ENCODE assay signal across 12 cellular contexts in genomic region chr20:56454754-56455153, GRCh38. TPM values are rescaled to one million over a fixed set of nuclear protein-coding genes. Genes with fewer than 3 reads are reported as not detected.
DNase-seq lines count a peak whose midpoint lies in the region; ATAC-seq and TF ChIP-seq lines count a peak whose summit lies in the region.
"Had no signal": no experiment of that assay in that cellular context is flagged by ENCODE, and none has a peak within 500 bp of the region (broad histone marks: within the 10 kb centered on the region; RNA-seq: fewer than 3 reads in every experiment).

No MANE protein-coding gene starts in this region.

- H3K4me1 ChIP-seq in OCI-LY3 (ENCODE audit: low read length) (peaks cover 31% of the 10 kb centered on the region), adrenal gland (replicated peaks in 1 of 2) (no peaks in the 10 kb centered on the region)
- H3K4me1 ChIP-seq: body of pancreas, right lobe of liver had no signal

- H3K4me2 ChIP-seq in OCI-LY3 (ENCODE audit: low read length), result peak overlapping the region; percentile 64
- H3K4me2 ChIP-seq: KMS-11 had no signal

- CTCF ChIA-PET in MCF 10A (lab: Yijun Ruan, JAX), result interaction anchor here (0.7 to 1.3 kb wide), 2 partner anchors 50 to 56 kb away, joined by 3 read pairs; no protein-coding TSS in a partner anchor

- no peaks in the 10 kb centered on the region for H3K36me3 Mint-ChIP-seq in MCF 10A (ENCODE audit: insufficient read depth, unreplicated experiment)

- H3K27ac Mint-ChIP-seq in MCF 10A (ENCODE audit: low read depth, unreplicated experiment), result no peak overlapping the region

- no peak for TF ChIP-seq POLR2A in adrenal gland (IDR thresholded peaks at IDR 0.05)

- peak; percentile 56 for DNase-seq in GM10266 (ENCODE audit: extremely low spot score)
- no peak for DNase-seq in adrenal gland
- no peak for DNase-seq in DMS114 treated with DMSO at 0.1 percent for 48 hours (lab: John Stamatoyannopoulos, UW; ENCODE audit: unreplicated experiment)
- no peak for DNase-seq in HuH-7 (ENCODE audit: low spot score)
- DNase-seq in MCF 10A (ENCODE audit: unreplicated experiment), result no peak
- DNase-seq: body of pancreas had no signal

- H3K36me3 ChIP-seq in OCI-LY3 (replicated peaks; ENCODE audit: low read depth, low read length) (no peaks in the 10 kb centered on the region), adrenal gland (replicated peaks in 1 of 2) (no peaks in the 10 kb centered on the region)

- no peaks in the 10 kb centered on the region for H3K79me2 ChIP-seq in OCI-LY3 (ENCODE audit: low read length)

- peaks cover 26% of the 10 kb centered on the region for H3K27me3 Mint-ChIP-seq in MCF 10A (ENCODE audit: insufficient read depth, unreplicated experiment)

- no peaks in the 10 kb centered on the region for H3K9me3 ChIP-seq in OCI-LY3 (ENCODE audit: insufficient read depth, low read length)
- H3K9me3 ChIP-seq in adrenal gland (replicated peaks in 1 of 3), result no peaks in the 10 kb centered on the region
- H3K9me3 ChIP-seq: body of pancreas, right lobe of liver had no signal

- peak overlapping the region; percentile 36 for H3K4me3 ChIP-seq in OCI-LY3 (ENCODE audit: low read length)
- H3K4me3 ChIP-seq in adrenal gland, result no peak overlapping the region
- H3K4me3 ChIP-seq: body of pancreas, lung, right lobe of liver had no signal

- no TSS peak for BruUV-seq in MCF 10A (replicated peaks; lab: Mats Ljungman, UMichigan)

- H2AFZ ChIP-seq in OCI-LY3 (ENCODE audit: low read depth, low read length), result peak overlapping the region; percentile 54

- H3K27ac ChIP-seq in OCI-LY3 (ENCODE audit: low read length), result peak overlapping the region; percentile 91
- no peak overlapping the region for H3K27ac ChIP-seq in adrenal gland
- H3K27ac ChIP-seq: body of pancreas, KMS-11, right lobe of liver had no signal

- peak; percentile 78 for ATAC-seq in GM19025 (IDR thresholded peaks at IDR 0.05; ENCODE audit: low read depth, unreplicated experiment)
- peak; percentile 84 for ATAC-seq in HG02798 (IDR thresholded peaks at IDR 0.05; ENCODE audit: poor library complexity, unreplicated experiment)
- ATAC-seq: body of pancreas, right lobe of liver had no signal

- intact Hi-C loops in adrenal gland (cut with DNase I) (no loop called here), MCF 10A (cut with micrococcal nuclease) (no loop called here)

- no peaks in the 10 kb centered on the region for H3K27me3 ChIP-seq in OCI-LY3 (ENCODE audit: low read depth, low read length)
- H3K27me3 ChIP-seq in adrenal gland, result no peaks in the 10 kb centered on the region
- H3K27me3 ChIP-seq: body of pancreas, right lobe of liver had no signal

- POLR2A ChIA-PET in MCF 10A (lab: Yijun Ruan, JAX), result no interaction called here

- H3K4me1 Mint-ChIP-seq in MCF 10A (ENCODE audit: insufficient read depth, unreplicated experiment), result no peaks in the 10 kb centered on the region

- H3K9me3 Mint-ChIP-seq in MCF 10A (ENCODE audit: unreplicated experiment), result no peaks in the 10 kb centered on the region

- TF ChIP-seq CTCF in GM10266 (IDR thresholded peaks at IDR 0.05; ENCODE audit: control insufficient read depth, insufficient read depth, low read depth, missing control alignments) (no peak), OCI-LY3 (IDR thresholded peaks at IDR 0.05; ENCODE audit: low read depth, low read length) (no peak), adrenal gland (IDR thresholded peaks at IDR 0.05) (no peak), MCF 10A (IDR thresholded peaks at IDR 0.05; ENCODE audit: unreplicated experiment) (no peak)

- peak overlapping the region; percentile 65 for H3K9ac ChIP-seq in OCI-LY3 (ENCODE audit: low read length)
- H3K9ac ChIP-seq: KMS-11 had no signal

- whole genome bisulfite sequencing in adrenal gland, 4 donors, result 75 to 86% (median 79%) methylated on average over 7 of the region's 7 CpGs

- no peak overlapping the region for H3K4me3 Mint-ChIP-seq in MCF 10A (ENCODE audit: unreplicated experiment)

- H4K20me1 ChIP-seq in OCI-LY3 (ENCODE audit: insufficient read depth, low read length), result no peaks in the 10 kb centered on the region

RNA-seq across cellular contexts. Expression of gene RTF2, which starts 13.7 kb away (rescaled TPM):
- total RNA-seq in adrenal gland, result 100 to 1,000 TPM in 2 of 8 donors, 10 to 100 TPM in 6; 68.9 to 112 (median 92.8) TPM
- 100 to 1,000 TPM in 1 of 3 donors, 10 to 100 TPM in 2; 48.8 to 156 (median 75.9) TPM for polyA plus RNA-seq in adrenal gland
- 66.4 and 72.8 TPM in 2 replicates for total RNA-seq in MCF 10A (2022)

RNA-seq across cellular contexts. Expression of gene CASS4, which starts 42.7 kb away (rescaled TPM):
- total RNA-seq in adrenal gland (1 to 10 TPM in 7 of 8 donors, under 1 TPM in 1; 0.87 to 4.7 (median 1.6) TPM), MCF 10A (2022) (not detected in 2 replicates)
- under 1 TPM; 0.37 to 0.97 (median 0.73) TPM for polyA plus RNA-seq in adrenal gland
